In the genomic region with DNA sequence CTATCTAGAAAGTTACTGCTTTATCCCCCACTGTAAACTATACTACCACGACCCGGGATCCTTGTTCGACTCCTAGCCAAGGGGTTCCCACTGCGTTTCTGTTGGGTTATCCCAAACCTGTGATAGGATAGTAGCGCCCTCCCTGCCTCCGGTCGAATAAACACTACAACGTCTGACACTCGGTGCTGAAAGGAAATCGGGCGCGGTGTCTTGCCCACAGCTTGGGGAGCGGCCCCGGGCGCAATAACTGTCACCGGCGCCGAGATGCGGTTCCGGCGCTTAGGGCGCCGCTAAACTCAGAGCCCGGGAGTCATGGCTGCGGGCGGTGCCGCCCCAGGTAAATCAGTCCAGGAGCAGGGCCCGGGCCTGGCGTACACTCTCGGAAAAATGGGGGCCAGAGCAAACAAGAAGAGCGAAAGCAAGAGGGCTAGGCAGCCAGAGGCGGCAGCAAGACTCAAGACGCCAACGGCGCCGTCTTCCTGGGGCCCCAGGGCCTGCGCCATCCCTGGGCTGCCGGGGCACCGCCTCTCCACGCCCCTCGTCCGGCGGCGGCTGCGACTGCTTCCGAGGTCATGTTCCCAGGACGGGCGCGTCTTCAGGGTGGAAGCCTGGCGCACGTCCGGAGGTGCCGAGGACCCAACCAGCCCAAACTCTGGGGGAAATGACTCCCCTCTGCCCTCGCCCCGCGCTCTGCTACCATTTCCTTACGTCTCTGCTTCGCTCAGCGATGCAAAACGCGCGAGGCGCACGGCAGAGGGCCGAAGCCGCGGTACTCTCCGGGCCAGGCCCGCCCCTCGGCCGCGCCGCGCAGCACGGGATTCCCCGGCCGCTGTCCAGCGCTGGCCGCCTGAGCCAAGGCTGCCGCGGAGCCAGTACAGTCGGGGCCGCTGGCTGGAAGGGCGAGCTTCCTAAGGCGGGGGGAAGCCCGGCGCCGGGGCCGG, we compare ENCODE assay signal across 1 cellular context.
TF ChIP-seq lines count a peak whose summit lies in the region.

A gene (plus strand): TSS at position 575 of the 941 bp plus-strand sequence. CDS start 87 bp downstream, at position 662.

TF ChIP-seq in HepG2, 621 proteins besides CTCF, POLR2A, EP300 and RAD21 (continued from another document and continues in another):
- TF ChIP-seq, protein P1, sequence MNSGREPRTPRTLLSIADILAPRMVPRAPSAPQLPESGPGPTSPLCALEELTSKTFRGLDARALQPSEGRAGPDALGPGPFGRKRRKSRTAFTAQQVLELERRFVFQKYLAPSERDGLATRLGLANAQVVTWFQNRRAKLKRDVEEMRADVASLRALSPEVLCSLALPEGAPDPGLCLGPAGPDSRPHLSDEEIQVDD (CRISPR knock-in tag; IDR thresholded peaks at IDR 0.05; ENCODE audit: borderline replicate concordance) = peak; percentile 47; the same call in 1 of the 2 replicates
- TF ChIP-seq ATF7-NPFF (CRISPR knock-in tag; IDR thresholded peaks at IDR 0.05; ENCODE audit: low read depth) (peak; percentile 64; the same call in 1 of the 2 replicates), TBX2 (CRISPR knock-in tag; IDR thresholded peaks at IDR 0.05; ENCODE audit: borderline replicate concordance) (peak; percentile 75), BORCS8-MEF2B (CRISPR knock-in tag; IDR thresholded peaks at IDR 0.05) (peak; percentile 59; the same call in 1 of the 2 replicates), PAF1 (CRISPR knock-in tag; IDR thresholded peaks at IDR 0.05) (no peak), PHF8 (CRISPR knock-in tag; IDR thresholded peaks at IDR 0.05) (peak; percentile 90), CBFB (CRISPR knock-in tag; IDR thresholded peaks at IDR 0.05) (no peak), ZNF484 (CRISPR knock-in tag; IDR thresholded peaks at IDR 0.05; ENCODE audit: borderline replicate concordance, low read depth) (no peak), NR2C2 (CRISPR knock-in tag; IDR thresholded peaks at IDR 0.05; ENCODE audit: borderline replicate concordance) (peak; percentile 99), ZNF775 (CRISPR knock-in tag; IDR thresholded peaks at IDR 0.05; ENCODE audit: borderline replicate concordance) (no peak), KLF9 (CRISPR knock-in tag; IDR thresholded peaks at IDR 0.05; ENCODE audit: low read depth) (no peak), ETV5 (CRISPR knock-in tag; IDR thresholded peaks at IDR 0.05; ENCODE audit: borderline replicate concordance) (peak; percentile 43; the same call in 1 of the 2 replicates)
- TF ChIP-seq, protein P2, sequence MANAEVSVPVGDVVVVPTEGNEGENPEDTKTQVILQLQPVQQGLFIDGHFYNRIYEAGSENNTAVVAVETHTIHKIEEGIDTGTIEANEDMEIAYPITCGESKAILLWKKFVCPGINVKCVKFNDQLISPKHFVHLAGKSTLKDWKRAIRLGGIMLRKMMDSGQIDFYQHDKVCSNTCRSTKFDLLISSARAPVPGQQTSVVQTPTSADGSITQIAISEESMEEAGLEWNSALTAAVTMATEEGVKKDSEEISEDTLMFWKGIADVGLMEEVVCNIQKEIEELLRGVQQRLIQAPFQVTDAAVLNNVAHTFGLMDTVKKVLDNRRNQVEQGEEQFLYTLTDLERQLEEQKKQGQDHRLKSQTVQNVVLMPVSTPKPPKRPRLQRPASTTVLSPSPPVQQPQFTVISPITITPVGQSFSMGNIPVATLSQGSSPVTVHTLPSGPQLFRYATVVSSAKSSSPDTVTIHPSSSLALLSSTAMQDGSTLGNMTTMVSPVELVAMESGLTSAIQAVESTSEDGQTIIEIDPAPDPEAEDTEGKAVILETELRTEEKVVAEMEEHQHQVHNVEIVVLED (CRISPR knock-in tag; IDR thresholded peaks at IDR 0.05; ENCODE audit: borderline replicate concordance) = peak; percentile 80
- TF ChIP-seq, protein P3, sequence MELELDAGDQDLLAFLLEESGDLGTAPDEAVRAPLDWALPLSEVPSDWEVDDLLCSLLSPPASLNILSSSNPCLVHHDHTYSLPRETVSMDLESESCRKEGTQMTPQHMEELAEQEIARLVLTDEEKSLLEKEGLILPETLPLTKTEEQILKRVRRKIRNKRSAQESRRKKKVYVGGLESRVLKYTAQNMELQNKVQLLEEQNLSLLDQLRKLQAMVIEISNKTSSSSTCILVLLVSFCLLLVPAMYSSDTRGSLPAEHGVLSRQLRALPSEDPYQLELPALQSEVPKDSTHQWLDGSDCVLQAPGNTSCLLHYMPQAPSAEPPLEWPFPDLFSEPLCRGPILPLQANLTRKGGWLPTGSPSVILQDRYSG (CRISPR knock-in tag; IDR thresholded peaks at IDR 0.05) = peak; percentile 40; the same call in 1 of the 2 replicates
- TF ChIP-seq, protein P4, sequence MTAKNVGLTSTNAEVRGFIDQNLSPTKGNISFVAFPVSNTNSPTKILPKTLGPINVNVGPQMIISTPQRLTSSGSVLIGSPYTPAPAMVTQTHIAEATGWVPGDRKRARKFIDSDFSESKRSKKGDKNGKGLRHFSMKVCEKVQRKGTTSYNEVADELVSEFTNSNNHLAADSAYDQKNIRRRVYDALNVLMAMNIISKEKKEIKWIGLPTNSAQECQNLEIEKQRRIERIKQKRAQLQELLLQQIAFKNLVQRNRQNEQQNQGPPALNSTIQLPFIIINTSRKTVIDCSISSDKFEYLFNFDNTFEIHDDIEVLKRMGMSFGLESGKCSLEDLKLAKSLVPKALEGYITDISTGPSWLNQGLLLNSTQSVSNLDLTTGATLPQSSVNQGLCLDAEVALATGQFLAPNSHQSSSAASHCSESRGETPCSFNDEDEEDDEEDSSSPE (CRISPR knock-in tag; IDR thresholded peaks at IDR 0.05) = 0 out of 2 replicates have a peak, but pooled peaks have one; percentile 34
- TF ChIP-seq, protein P5, sequence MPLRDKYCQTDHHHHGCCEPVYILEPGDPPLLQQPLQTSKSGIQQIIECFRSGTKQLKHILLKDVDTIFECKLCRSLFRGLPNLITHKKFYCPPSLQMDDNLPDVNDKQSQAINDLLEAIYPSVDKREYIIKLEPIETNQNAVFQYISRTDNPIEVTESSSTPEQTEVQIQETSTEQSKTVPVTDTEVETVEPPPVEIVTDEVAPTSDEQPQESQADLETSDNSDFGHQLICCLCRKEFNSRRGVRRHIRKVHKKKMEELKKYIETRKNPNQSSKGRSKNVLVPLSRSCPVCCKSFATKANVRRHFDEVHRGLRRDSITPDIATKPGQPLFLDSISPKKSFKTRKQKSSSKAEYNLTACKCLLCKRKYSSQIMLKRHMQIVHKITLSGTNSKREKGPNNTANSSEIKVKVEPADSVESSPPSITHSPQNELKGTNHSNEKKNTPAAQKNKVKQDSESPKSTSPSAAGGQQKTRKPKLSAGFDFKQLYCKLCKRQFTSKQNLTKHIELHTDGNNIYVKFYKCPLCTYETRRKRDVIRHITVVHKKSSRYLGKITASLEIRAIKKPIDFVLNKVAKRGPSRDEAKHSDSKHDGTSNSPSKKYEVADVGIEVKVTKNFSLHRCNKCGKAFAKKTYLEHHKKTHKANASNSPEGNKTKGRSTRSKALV (CRISPR knock-in tag; IDR thresholded peaks at IDR 0.05) = peak; percentile 74; the same call in 1 of the 2 replicates
- TF ChIP-seq, protein P6, sequence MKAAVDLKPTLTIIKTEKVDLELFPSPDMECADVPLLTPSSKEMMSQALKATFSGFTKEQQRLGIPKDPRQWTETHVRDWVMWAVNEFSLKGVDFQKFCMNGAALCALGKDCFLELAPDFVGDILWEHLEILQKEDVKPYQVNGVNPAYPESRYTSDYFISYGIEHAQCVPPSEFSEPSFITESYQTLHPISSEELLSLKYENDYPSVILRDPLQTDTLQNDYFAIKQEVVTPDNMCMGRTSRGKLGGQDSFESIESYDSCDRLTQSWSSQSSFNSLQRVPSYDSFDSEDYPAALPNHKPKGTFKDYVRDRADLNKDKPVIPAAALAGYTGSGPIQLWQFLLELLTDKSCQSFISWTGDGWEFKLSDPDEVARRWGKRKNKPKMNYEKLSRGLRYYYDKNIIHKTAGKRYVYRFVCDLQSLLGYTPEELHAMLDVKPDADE (CRISPR knock-in tag; IDR thresholded peaks at IDR 0.05) = 0 out of 2 replicates have a peak, but pooled peaks have one; percentile 55
- TF ChIP-seq, protein P7, sequence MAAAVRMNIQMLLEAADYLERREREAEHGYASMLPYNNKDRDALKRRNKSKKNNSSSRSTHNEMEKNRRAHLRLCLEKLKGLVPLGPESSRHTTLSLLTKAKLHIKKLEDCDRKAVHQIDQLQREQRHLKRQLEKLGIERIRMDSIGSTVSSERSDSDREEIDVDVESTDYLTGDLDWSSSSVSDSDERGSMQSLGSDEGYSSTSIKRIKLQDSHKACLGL (CRISPR knock-in tag; IDR thresholded peaks at IDR 0.05) = peak; percentile 49; the same call in 1 of the 2 replicates
- TF ChIP-seq, protein P8, sequence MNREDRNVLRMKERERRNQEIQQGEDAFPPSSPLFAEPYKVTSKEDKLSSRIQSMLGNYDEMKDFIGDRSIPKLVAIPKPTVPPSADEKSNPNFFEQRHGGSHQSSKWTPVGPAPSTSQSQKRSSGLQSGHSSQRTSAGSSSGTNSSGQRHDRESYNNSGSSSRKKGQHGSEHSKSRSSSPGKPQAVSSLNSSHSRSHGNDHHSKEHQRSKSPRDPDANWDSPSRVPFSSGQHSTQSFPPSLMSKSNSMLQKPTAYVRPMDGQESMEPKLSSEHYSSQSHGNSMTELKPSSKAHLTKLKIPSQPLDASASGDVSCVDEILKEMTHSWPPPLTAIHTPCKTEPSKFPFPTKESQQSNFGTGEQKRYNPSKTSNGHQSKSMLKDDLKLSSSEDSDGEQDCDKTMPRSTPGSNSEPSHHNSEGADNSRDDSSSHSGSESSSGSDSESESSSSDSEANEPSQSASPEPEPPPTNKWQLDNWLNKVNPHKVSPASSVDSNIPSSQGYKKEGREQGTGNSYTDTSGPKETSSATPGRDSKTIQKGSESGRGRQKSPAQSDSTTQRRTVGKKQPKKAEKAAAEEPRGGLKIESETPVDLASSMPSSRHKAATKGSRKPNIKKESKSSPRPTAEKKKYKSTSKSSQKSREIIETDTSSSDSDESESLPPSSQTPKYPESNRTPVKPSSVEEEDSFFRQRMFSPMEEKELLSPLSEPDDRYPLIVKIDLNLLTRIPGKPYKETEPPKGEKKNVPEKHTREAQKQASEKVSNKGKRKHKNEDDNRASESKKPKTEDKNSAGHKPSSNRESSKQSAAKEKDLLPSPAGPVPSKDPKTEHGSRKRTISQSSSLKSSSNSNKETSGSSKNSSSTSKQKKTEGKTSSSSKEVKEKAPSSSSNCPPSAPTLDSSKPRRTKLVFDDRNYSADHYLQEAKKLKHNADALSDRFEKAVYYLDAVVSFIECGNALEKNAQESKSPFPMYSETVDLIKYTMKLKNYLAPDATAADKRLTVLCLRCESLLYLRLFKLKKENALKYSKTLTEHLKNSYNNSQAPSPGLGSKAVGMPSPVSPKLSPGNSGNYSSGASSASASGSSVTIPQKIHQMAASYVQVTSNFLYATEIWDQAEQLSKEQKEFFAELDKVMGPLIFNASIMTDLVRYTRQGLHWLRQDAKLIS (CRISPR knock-in tag; IDR thresholded peaks at IDR 0.05) = no peak
- TF ChIP-seq, protein P9, sequence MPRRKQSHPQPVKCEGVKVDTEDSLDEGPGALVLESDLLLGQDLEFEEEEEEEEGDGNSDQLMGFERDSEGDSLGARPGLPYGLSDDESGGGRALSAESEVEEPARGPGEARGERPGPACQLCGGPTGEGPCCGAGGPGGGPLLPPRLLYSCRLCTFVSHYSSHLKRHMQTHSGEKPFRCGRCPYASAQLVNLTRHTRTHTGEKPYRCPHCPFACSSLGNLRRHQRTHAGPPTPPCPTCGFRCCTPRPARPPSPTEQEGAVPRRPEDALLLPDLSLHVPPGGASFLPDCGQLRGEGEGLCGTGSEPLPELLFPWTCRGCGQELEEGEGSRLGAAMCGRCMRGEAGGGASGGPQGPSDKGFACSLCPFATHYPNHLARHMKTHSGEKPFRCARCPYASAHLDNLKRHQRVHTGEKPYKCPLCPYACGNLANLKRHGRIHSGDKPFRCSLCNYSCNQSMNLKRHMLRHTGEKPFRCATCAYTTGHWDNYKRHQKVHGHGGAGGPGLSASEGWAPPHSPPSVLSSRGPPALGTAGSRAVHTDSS (CRISPR knock-in tag; conservative IDR thresholded peaks at IDR 0.05) = peak; percentile 41; the same call in 1 of the 2 replicates
- TF ChIP-seq, protein P10, sequence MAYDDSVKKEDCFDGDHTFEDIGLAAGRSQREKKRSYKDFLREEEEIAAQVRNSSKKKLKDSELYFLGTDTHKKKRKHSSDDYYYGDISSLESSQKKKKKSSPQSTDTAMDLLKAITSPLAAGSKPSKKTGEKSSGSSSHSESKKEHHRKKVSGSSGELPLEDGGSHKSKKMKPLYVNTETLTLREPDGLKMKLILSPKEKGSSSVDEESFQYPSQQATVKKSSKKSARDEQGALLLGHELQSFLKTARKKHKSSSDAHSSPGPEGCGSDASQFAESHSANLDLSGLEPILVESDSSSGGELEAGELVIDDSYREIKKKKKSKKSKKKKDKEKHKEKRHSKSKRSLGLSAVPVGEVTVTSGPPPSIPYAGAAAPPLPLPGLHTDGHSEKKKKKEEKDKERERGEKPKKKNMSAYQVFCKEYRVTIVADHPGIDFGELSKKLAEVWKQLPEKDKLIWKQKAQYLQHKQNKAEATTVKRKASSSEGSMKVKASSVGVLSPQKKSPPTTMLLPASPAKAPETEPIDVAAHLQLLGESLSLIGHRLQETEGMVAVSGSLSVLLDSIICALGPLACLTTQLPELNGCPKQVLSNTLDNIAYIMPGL (CRISPR knock-in tag; IDR thresholded peaks at IDR 0.05; ENCODE audit: borderline replicate concordance in 1 of 2, low read depth in 1 of 2) = peak; percentile 84 to 88; a peak in 3 of 4 replicates
- TF ChIP-seq, protein P11, sequence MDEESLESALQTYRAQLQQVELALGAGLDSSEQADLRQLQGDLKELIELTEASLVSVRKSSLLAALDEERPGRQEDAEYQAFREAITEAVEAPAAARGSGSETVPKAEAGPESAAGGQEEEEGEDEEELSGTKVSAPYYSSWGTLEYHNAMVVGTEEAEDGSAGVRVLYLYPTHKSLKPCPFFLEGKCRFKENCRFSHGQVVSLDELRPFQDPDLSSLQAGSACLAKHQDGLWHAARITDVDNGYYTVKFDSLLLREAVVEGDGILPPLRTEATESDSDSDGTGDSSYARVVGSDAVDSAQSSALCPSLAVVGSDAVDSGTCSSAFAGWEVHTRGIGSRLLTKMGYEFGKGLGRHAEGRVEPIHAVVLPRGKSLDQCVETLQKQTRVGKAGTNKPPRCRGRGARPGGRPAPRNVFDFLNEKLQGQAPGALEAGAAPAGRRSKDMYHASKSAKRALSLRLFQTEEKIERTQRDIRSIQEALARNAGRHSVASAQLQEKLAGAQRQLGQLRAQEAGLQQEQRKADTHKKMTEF (CRISPR knock-in tag; IDR thresholded peaks at IDR 0.05) = peak; percentile 53; the same call in 1 of the 2 replicates
- TF ChIP-seq, protein P12, sequence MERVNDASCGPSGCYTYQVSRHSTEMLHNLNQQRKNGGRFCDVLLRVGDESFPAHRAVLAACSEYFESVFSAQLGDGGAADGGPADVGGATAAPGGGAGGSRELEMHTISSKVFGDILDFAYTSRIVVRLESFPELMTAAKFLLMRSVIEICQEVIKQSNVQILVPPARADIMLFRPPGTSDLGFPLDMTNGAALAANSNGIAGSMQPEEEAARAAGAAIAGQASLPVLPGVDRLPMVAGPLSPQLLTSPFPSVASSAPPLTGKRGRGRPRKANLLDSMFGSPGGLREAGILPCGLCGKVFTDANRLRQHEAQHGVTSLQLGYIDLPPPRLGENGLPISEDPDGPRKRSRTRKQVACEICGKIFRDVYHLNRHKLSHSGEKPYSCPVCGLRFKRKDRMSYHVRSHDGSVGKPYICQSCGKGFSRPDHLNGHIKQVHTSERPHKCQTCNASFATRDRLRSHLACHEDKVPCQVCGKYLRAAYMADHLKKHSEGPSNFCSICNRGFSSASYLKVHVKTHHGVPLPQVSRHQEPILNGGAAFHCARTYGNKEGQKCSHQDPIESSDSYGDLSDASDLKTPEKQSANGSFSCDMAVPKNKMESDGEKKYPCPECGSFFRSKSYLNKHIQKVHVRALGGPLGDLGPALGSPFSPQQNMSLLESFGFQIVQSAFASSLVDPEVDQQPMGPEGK (CRISPR knock-in tag; IDR thresholded peaks at IDR 0.05) = peak; percentile 39; the same call in 1 of the 2 replicates
